In genomic region chr15:73225358-73226015, GRCh38 we compare ENCODE assay signal across 16 cellular contexts.
DNase-seq lines count a peak whose midpoint lies in the region; ATAC-seq and TF ChIP-seq lines count a peak whose summit lies in the region.
"Had no signal": no experiment of that assay in that cellular context is flagged by ENCODE, and none has a peak within 500 bp of the region (broad histone marks: within the 10 kb centered on the region; RNA-seq: fewer than 3 reads in every experiment).

No MANE protein-coding gene starts in this region.

- DNase-seq in activated CD4-positive, CD25-positive, alpha-beta regulatory T cell (lab: John Stamatoyannopoulos, UW), result no peak
- DNase-seq in activated CD4-positive, alpha-beta T cell treated with anti-CD3 and anti-CD28 coated beads, Interleukin-2, amount 50 U/mL, for 48 hours, result peak; percentile 52 to 64
- DNase-seq in endodermal cell (peak; percentile 70), chondrocyte (ENCODE audit: low spot score) (no peak), GM23248 (no peak)
- DNase-seq in stimulated activated CD8-positive, alpha-beta memory T cell treated with anti-CD3 and anti-CD28 coated beads, Interleukin-4, amount 100 ng/mL, for 24 hours (ENCODE audit: low read depth), result peak; percentile 11
- DNase-seq: 8988T, DMS79 treated with DMSO at 0.1 percent for 48 hours, foreskin melanocyte, lower lobe of right lung, NCI-H1694 had no signal

- 89 to 90% methylated on average over 9 to 12 of the region's 13 CpGs for WGBS in endodermal cell (ENCODE audit: insufficient coverage in 1 of 2, insufficient read length in 1 of 2), 2 experiments
- WGBS in GM23248 (ENCODE audit: low coverage in 1 of 2, low lambda C conversion rate in 2 of 2, missing lambda C conversion rate in 2 of 2), 2 experiments, result 96 to 99% methylated on average over 13 of the region's 13 CpGs

- H3K4me3 ChIP-seq in endodermal cell (ENCODE audit: low read length) (peak overlapping the region; percentile 49), GM23248 (no peak overlapping the region)
- H3K4me3 ChIP-seq: HAP-1, lower lobe of right lung, prostate gland had no signal

- H3K27me3 Mint-ChIP-seq in endodermal cell (ENCODE audit: insufficient read depth) (no peaks in the 10 kb centered on the region), chondrocyte (ENCODE audit: low read depth) (no peaks in the 10 kb centered on the region)

- H3K4me2 ChIP-seq in GM23248 (ENCODE audit: unreplicated experiment), result no peak overlapping the region

- no peaks in the 10 kb centered on the region for H3K27me3 ChIP-seq in endodermal cell (ENCODE audit: control insufficient read depth, insufficient read depth, low read length, poor library complexity, severe bottlenecking)
- H3K27me3 ChIP-seq in GM23248 (replicated peaks; ENCODE audit: insufficient read depth), result no peaks in the 10 kb centered on the region

- peak overlapping the region; percentile 30 for H3K27ac ChIP-seq in endodermal cell (ENCODE audit: low read depth, low read length)
- no peak overlapping the region for H3K27ac ChIP-seq in GM23248
- H3K27ac ChIP-seq: lower lobe of right lung, prostate gland, RWPE1 had no signal

- H3K36me3 ChIP-seq in endodermal cell (ENCODE audit: control insufficient read depth, insufficient read depth, low read length) (peaks cover 20% of the 10 kb centered on the region), GM23248 (ENCODE audit: low read depth) (no peaks in the 10 kb centered on the region)
- H3K36me3 ChIP-seq: HAP-1, lower lobe of right lung, prostate gland had no signal

- TF ChIP-seq CTCF in endodermal cell (conservative IDR thresholded peaks at IDR 0.05) (no peak), chondrocyte (IDR thresholded peaks at IDR 0.05) (no peak)

- H3K79me2 ChIP-seq in GM23248 (ENCODE audit: insufficient read depth), result no peaks in the 10 kb centered on the region

- H3K36me3 Mint-ChIP-seq in endodermal cell (ENCODE audit: low read depth) (peaks cover 69% of the 10 kb centered on the region), chondrocyte (ENCODE audit: low read depth) (peaks cover 12% of the 10 kb centered on the region)

- peaks cover 5% of the 10 kb centered on the region for H3K4me1 ChIP-seq in endodermal cell (ENCODE audit: control insufficient read depth, insufficient read depth, low read length)
- no peaks in the 10 kb centered on the region for H3K4me1 ChIP-seq in GM23248 (ENCODE audit: insufficient read depth)
- H3K4me1 ChIP-seq: HAP-1, lower lobe of right lung, prostate gland had no signal

- peak; percentile 44 to 71 for ATAC-seq in activated CD4-positive, CD25-positive, alpha-beta regulatory T cell treated with anti-CD3 and anti-CD28 coated beads, Interleukin-2, amount 50 U/mL, for 24 hours
- ATAC-seq in HG03045 (IDR thresholded peaks at IDR 0.05; ENCODE audit: unreplicated experiment), result no peak
- ATAC-seq: lower lobe of right lung had no signal

- no peak overlapping the region for H3K4me3 Mint-ChIP-seq in endodermal cell
- no peak overlapping the region for H3K4me3 Mint-ChIP-seq in chondrocyte (ENCODE audit: unreplicated experiment)

- H2AFZ ChIP-seq in GM23248, result no peak overlapping the region

- H3K9me3 ChIP-seq in endodermal cell (ENCODE audit: control insufficient read depth, low read length) (peaks cover 45% of the 10 kb centered on the region), GM23248 (ENCODE audit: low read depth) (no peaks in the 10 kb centered on the region)
- H3K9me3 ChIP-seq: lower lobe of right lung, prostate gland had no signal

- no peak overlapping the region for H3K9ac ChIP-seq in endodermal cell (ENCODE audit: extremely low read depth, low read length, poor library complexity, severe bottlenecking)
- no peak overlapping the region for H3K9ac ChIP-seq in GM23248

- H3K27ac Mint-ChIP-seq in endodermal cell, result peak overlapping the region; percentile 87
- no peak overlapping the region for H3K27ac Mint-ChIP-seq in chondrocyte (ENCODE audit: unreplicated experiment)

- no peaks in the 10 kb centered on the region for H3K9me2 ChIP-seq in GM23248 (ENCODE audit: insufficient read depth)

- peaks cover 56% of the 10 kb centered on the region for H3K9me3 Mint-ChIP-seq in endodermal cell
- H3K9me3 Mint-ChIP-seq in chondrocyte (ENCODE audit: low read depth), result peaks cover 26% of the 10 kb centered on the region

- no peaks in the 10 kb centered on the region for H4K20me1 ChIP-seq in GM23248 (ENCODE audit: insufficient read depth)

- H3K4me1 Mint-ChIP-seq in endodermal cell (peaks cover 40% of the 10 kb centered on the region), chondrocyte (ENCODE audit: low read depth) (peaks cover 7% of the 10 kb centered on the region)

- in situ Hi-C loops in GM23248 (cut with MboI), result no loop called here

- H3F3A ChIP-seq in GM23248 (ENCODE audit: insufficient read depth), result no peaks in the 10 kb centered on the region

Comparison
In these comparisons a context has a peak if more than half of its experiments do, and no peak if none do; other contexts are left out.
1. DNase-seq: peak in activated CD4-positive, alpha-beta T cell treated with anti-CD3 and anti-CD28 coated beads, Interleukin-2, amount 50 U/mL, for 48 hours (2 of 2), endodermal cell (single experiment) and stimulated activated CD8-positive, alpha-beta memory T cell treated with anti-CD3 and anti-CD28 coated beads, Interleukin-4, amount 100 ng/mL, for 24 hours (single experiment); none in activated CD4-positive, CD25-positive, alpha-beta regulatory T cell (0 of 4), chondrocyte (single experiment) and GM23248 (single experiment).